In genomic region chr18:73691624-73692023, GRCh38 we compare ENCODE assay signal across 12 cellular contexts.
"Had no signal": no experiment of that assay in that cellular context is flagged by ENCODE, and none has a peak within 500 bp of the region (broad histone marks: within the 10 kb centered on the region; RNA-seq: fewer than 3 reads in every experiment).

No MANE protein-coding gene starts in this region.

- H3K4me3 ChIP-seq: neural progenitor cell had no signal

- DNase-seq: activated CD4-positive, alpha-beta T cell treated with anti-CD3 and anti-CD28 coated beads, Interleukin-2, amount 50 U/mL, for 1 hour; activated CD8-positive, alpha-beta memory T cell treated with anti-CD3 and anti-CD28 coated beads for 24 hours; activated gamma-delta T cell treated with Interleukin-2 at 50 U/mL for 16 hours; activated naive CD8-positive, alpha-beta T cell treated with anti-CD3 and anti-CD28 coated beads for 36 hours; glutamatergic neuron; immature natural killer cell; naive B cell had no signal

- H3K36me3 Mint-ChIP-seq: activated naive CD8-positive, alpha-beta T cell treated with anti-CD3 and anti-CD28 coated beads for 36 hours; immature natural killer cell; naive B cell; stimulated activated effector memory CD8-positive, alpha-beta T cell treated with anti-CD3 and anti-CD28 coated beads, Interleukin-12 subunit alpha, Interleukin-12 subunit beta, amount 100 ng/mL, for 72 hours had no signal

- H3K27me3 ChIP-seq: neural progenitor cell had no signal

- H3K9ac ChIP-seq: neural progenitor cell, parathyroid adenoma had no signal

- H3K27ac Mint-ChIP-seq: activated naive CD8-positive, alpha-beta T cell treated with anti-CD3 and anti-CD28 coated beads for 36 hours; dendritic cell treated with granulocyte-macrophage colony-stimulating factor and Interleukin-4, amounts not matched to agents 40 ng/mL and 50 ng/mL, for 4 days; immature natural killer cell; naive B cell; stimulated activated effector memory CD8-positive, alpha-beta T cell treated with anti-CD3 and anti-CD28 coated beads, Interleukin-12 subunit alpha, Interleukin-12 subunit beta, amount 100 ng/mL, for 72 hours had no signal

- H3K79me2 ChIP-seq: parathyroid adenoma had no signal

- H2AFZ ChIP-seq: neural progenitor cell, parathyroid adenoma had no signal

- H3K4me1 Mint-ChIP-seq: activated naive CD8-positive, alpha-beta T cell treated with anti-CD3 and anti-CD28 coated beads for 36 hours; immature natural killer cell; stimulated activated effector memory CD8-positive, alpha-beta T cell treated with anti-CD3 and anti-CD28 coated beads, Interleukin-12 subunit alpha, Interleukin-12 subunit beta, amount 100 ng/mL, for 72 hours had no signal

- H3K4me3 Mint-ChIP-seq: activated naive CD8-positive, alpha-beta T cell treated with anti-CD3 and anti-CD28 coated beads for 36 hours; dendritic cell treated with granulocyte-macrophage colony-stimulating factor and Interleukin-4, amounts not matched to agents 40 ng/mL and 50 ng/mL, for 4 days; immature natural killer cell; naive B cell; neural progenitor cell; stimulated activated effector memory CD8-positive, alpha-beta T cell treated with anti-CD3 and anti-CD28 coated beads, Interleukin-12 subunit alpha, Interleukin-12 subunit beta, amount 100 ng/mL, for 72 hours had no signal

- H3K9me3 Mint-ChIP-seq: activated naive CD8-positive, alpha-beta T cell treated with anti-CD3 and anti-CD28 coated beads for 36 hours; dendritic cell treated with granulocyte-macrophage colony-stimulating factor and Interleukin-4, amounts not matched to agents 40 ng/mL and 50 ng/mL, for 4 days; naive B cell had no signal

- H3K4me1 ChIP-seq: parathyroid adenoma had no signal

- H3K36me3 ChIP-seq: neural progenitor cell had no signal

- H3K27me3 Mint-ChIP-seq: activated naive CD8-positive, alpha-beta T cell treated with anti-CD3 and anti-CD28 coated beads for 36 hours; dendritic cell treated with granulocyte-macrophage colony-stimulating factor and Interleukin-4, amounts not matched to agents 40 ng/mL and 50 ng/mL, for 4 days; naive B cell had no signal

- FAIRE-seq: urothelium cell line had no signal

- H3K4me2 ChIP-seq: neural progenitor cell had no signal

- H3K27ac ChIP-seq: neural progenitor cell, parathyroid adenoma had no signal
